Comparison of ENCODE assay signal across 18 cellular contexts in the genomic region with DNA sequence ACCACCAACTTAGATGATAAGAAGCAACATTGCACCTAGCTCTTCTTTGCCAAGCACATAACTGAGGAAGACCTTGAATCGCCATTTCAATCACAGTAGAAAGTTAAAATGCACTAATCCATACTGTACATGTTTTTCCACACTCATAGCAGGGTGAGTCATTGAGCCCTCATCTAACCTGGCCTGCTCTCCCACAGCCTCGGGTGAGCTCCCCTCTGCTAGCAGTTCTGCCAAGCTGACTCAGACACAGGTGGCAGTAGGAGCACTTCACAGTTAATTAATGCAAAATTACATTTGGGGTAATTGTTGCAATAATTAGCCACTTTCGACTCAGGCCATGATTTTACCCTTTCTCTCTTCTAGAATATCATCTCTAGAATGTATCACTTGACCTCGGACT.
DNase-seq lines count a peak whose midpoint lies in the region; ATAC-seq and TF ChIP-seq lines count a peak whose summit lies in the region.
"Had no signal": no experiment of that assay in that cellular context is flagged by ENCODE, and none has a peak within 500 bp of the region (broad histone marks: within the 10 kb centered on the region; RNA-seq: fewer than 3 reads in every experiment).

No MANE protein-coding gene starts in this region.

- CTCF ChIA-PET in mammary epithelial cell (lab: Charles Lee; ENCODE audit: low non-redundant PET) = no interaction called here
- CTCF ChIA-PET in SK-N-SH (lab: Yijun Ruan, JAX) = no interaction called here

- H3K9me2 ChIP-seq in SK-N-SH = no peaks in the 10 kb centered on the region

- dilution Hi-C loops in mammary epithelial cell (cut with HindIII; ENCODE audit: low sequenced_read_pairs) = no loop called here

- H3K9me3 ChIP-seq in mammary epithelial cell (replicated peaks; ENCODE audit: insufficient read depth, low read length) (no peaks in the 10 kb centered on the region), SK-N-SH (no peaks in the 10 kb centered on the region), upper lobe of right lung (no peaks in the 10 kb centered on the region), psoas muscle (no peaks in the 10 kb centered on the region)
- H3K9me3 ChIP-seq: BLaER1, heart left ventricle, left lung, ovary, uterus had no signal

- H3K27me3 ChIP-seq in mammary epithelial cell (ENCODE audit: insufficient read depth, low read length) (no peaks in the 10 kb centered on the region), SK-N-SH (ENCODE audit: insufficient read depth) (no peaks in the 10 kb centered on the region), upper lobe of right lung (no peaks in the 10 kb centered on the region), psoas muscle (ENCODE audit: insufficient read depth in 3 of 3, low read length in 2 of 3) (no peaks in the 10 kb centered on the region)
- H3K27me3 ChIP-seq: BLaER1, heart left ventricle, left lung, ovary, uterus had no signal

- no peak overlapping the region for H3K4me3 Mint-ChIP-seq in nephron progenitor cell
- H3K4me3 Mint-ChIP-seq: activated naive CD8-positive, alpha-beta T cell treated with anti-CD3 and anti-CD28 coated beads for 36 hours; T-helper 1 cell treated with Interleukin-12 subunit alpha and Interleukin-12 subunit beta and Interleukin-4 antibody, amounts not matched to agents 30 μg/mL and 1 μg/mL, for 36 hours had no signal

- peaks cover 3% of the 10 kb centered on the region for H3K27me3 Mint-ChIP-seq in nephron progenitor cell (ENCODE audit: low read depth, poor library complexity)
- H3K27me3 Mint-ChIP-seq: activated naive CD8-positive, alpha-beta T cell treated with anti-CD3 and anti-CD28 coated beads for 36 hours had no signal

- in situ Hi-C loops in mammary epithelial cell (cut with MboI; ENCODE audit: low sequenced_read_pairs in 2 of 2) = loop anchor here in 1 of 2 donors (25.0 kb wide), 1 partner anchor 639 kb away; no protein-coding TSS in a partner anchor

- no peaks in the 10 kb centered on the region for H3K79me2 ChIP-seq in mammary epithelial cell (ENCODE audit: insufficient read depth, low read length)
- H3K79me2 ChIP-seq in SK-N-SH (ENCODE audit: insufficient read depth) = no peaks in the 10 kb centered on the region

- H3K4me2 ChIP-seq in mammary epithelial cell (ENCODE audit: insufficient read depth, low read depth, low read length) (no peak overlapping the region), SK-N-SH (no peak overlapping the region)
- H3K4me2 ChIP-seq: BLaER1 had no signal

- H2AFZ ChIP-seq in mammary epithelial cell (ENCODE audit: low read depth, low read length) (no peak overlapping the region), SK-N-SH (ENCODE audit: low read depth) (no peak overlapping the region)

- H3K27ac ChIP-seq in mammary epithelial cell (ENCODE audit: insufficient read depth, low read depth, low read length) = no peak overlapping the region
- H3K27ac ChIP-seq in SK-N-SH (ENCODE audit: low read depth in 2 of 2, low read length in 1 of 2) = no peak overlapping the region
- H3K27ac ChIP-seq in upper lobe of right lung = no peak overlapping the region
- no peak overlapping the region for H3K27ac ChIP-seq in psoas muscle
- H3K27ac ChIP-seq: BLaER1, heart left ventricle, left lung, ovary, uterus had no signal

- no peaks in the 10 kb centered on the region for H3K4me1 Mint-ChIP-seq in nephron progenitor cell
- H3K4me1 Mint-ChIP-seq: activated naive CD8-positive, alpha-beta T cell treated with anti-CD3 and anti-CD28 coated beads for 36 hours had no signal

- H3K9ac ChIP-seq in mammary epithelial cell (ENCODE audit: insufficient read depth, low read length) (no peak overlapping the region), SK-N-SH (no peak overlapping the region)
- H3K9ac ChIP-seq: BLaER1 had no signal

- H3K4me1 ChIP-seq in mammary epithelial cell (ENCODE audit: insufficient read depth, low read length) = peaks cover 8% of the 10 kb centered on the region
- no peaks in the 10 kb centered on the region for H3K4me1 ChIP-seq in SK-N-SH (ENCODE audit: control insufficient read depth in 1 of 2, insufficient read depth in 2 of 2, low read depth in 1 of 2, low read length in 1 of 2)
- H3K4me1 ChIP-seq in upper lobe of right lung = no peaks in the 10 kb centered on the region
- H3K4me1 ChIP-seq in psoas muscle = no peaks in the 10 kb centered on the region
- H3K4me1 ChIP-seq: BLaER1, heart left ventricle, left lung, uterus had no signal

- BruUV-seq in mammary epithelial cell (replicated peaks; lab: Mats Ljungman, UMichigan) = no TSS peak

- H3K9me3 Mint-ChIP-seq in nephron progenitor cell = no peaks in the 10 kb centered on the region
- H3K9me3 Mint-ChIP-seq: T-helper 1 cell treated with Interleukin-12 subunit alpha and Interleukin-12 subunit beta and Interleukin-4 antibody, amounts not matched to agents 30 μg/mL and 1 μg/mL, for 36 hours had no signal

- ATAC-seq in upper lobe of right lung (no peak), psoas muscle (no peak), HG02588 (IDR thresholded peaks at IDR 0.05; ENCODE audit: unreplicated experiment) (no peak)
- ATAC-seq: heart left ventricle, left lung had no signal

- H3K36me3 Mint-ChIP-seq in nephron progenitor cell (ENCODE audit: low read depth) = peaks cover 9% of the 10 kb centered on the region
- H3K36me3 Mint-ChIP-seq: activated naive CD8-positive, alpha-beta T cell treated with anti-CD3 and anti-CD28 coated beads for 36 hours had no signal

- H3K4me3 ChIP-seq in mammary epithelial cell (replicated peaks in 1 of 3; ENCODE audit: insufficient read depth in 1 of 3, low read depth in 2 of 3, low read length in 3 of 3) (no peak overlapping the region), SK-N-SH (ENCODE audit: low read depth in 2 of 2, low read length in 1 of 2) (no peak overlapping the region), upper lobe of right lung (no peak overlapping the region), psoas muscle (no peak overlapping the region)
- H3K4me3 ChIP-seq: BLaER1, heart left ventricle, left lung, ovary, uterus had no signal

- no peak for TF ChIP-seq EP300 in SK-N-SH (IDR thresholded peaks at IDR 0.05; ENCODE audit: borderline replicate concordance in 1 of 2, low read depth in 1 of 2, low read length in 1 of 2)

- intact Hi-C loops in mammary epithelial cell (cut with micrococcal nuclease) (no loop called here), upper lobe of right lung (cut with DNase I) (no loop called here), psoas muscle (cut with DNase I) (no loop called here)

- no peak for TF ChIP-seq CTCF in mammary epithelial cell (conservative IDR thresholded peaks at IDR 0.05 in 1 of 2, IDR thresholded peaks at IDR 0.05 in 1 of 2; ENCODE audit: extremely low read depth in 1 of 2, insufficient read depth in 1 of 2, low read depth in 1 of 2, low read length in 2 of 2)
- TF ChIP-seq CTCF in nephron progenitor cell (IDR thresholded peaks at IDR 0.05) = no peak
- no peak for TF ChIP-seq CTCF in SK-N-SH (IDR thresholded peaks at IDR 0.05)
- no peak for TF ChIP-seq CTCF in upper lobe of right lung (IDR thresholded peaks at IDR 0.05)
- TF ChIP-seq CTCF in psoas muscle (IDR thresholded peaks at IDR 0.05) = no peak

- TF ChIP-seq RAD21 in SK-N-SH (IDR thresholded peaks at IDR 0.05; ENCODE audit: low read length) = no peak

- WGBS in mammary epithelial cell (ENCODE audit: low coverage, missing lambda C conversion rate) = 63% methylated on average over 4 of the region's 4 CpGs
- 29% methylated on average over 4 of the region's 4 CpGs for WGBS in SK-N-SH (ENCODE audit: low lambda C conversion rate)
- 69 to 77% (median 73%) methylated on average over 4 of the region's 4 CpGs for WGBS in psoas muscle, 3 donors

- H3K27ac Mint-ChIP-seq in nephron progenitor cell = peak overlapping the region; percentile 7
- H3K27ac Mint-ChIP-seq: activated naive CD8-positive, alpha-beta T cell treated with anti-CD3 and anti-CD28 coated beads for 36 hours; T-helper 1 cell treated with Interleukin-12 subunit alpha and Interleukin-12 subunit beta and Interleukin-4 antibody, amounts not matched to agents 30 μg/mL and 1 μg/mL, for 36 hours had no signal

- H4K20me1 ChIP-seq in mammary epithelial cell (ENCODE audit: insufficient read depth, low read length) (no peaks in the 10 kb centered on the region), SK-N-SH (ENCODE audit: insufficient read depth) (no peaks in the 10 kb centered on the region)
- H4K20me1 ChIP-seq: BLaER1 had no signal

- no peaks in the 10 kb centered on the region for H3F3A ChIP-seq in SK-N-SH (replicated peaks; ENCODE audit: insufficient read depth)

- DNase-seq in ELR (ENCODE audit: low read depth) (peak; percentile 33), NCI-H1436 treated with DMSO at 0.1 percent for 48 hours (lab: John Stamatoyannopoulos, UW) (peak; percentile 48), mammary epithelial cell (peak; percentile 57), nephron progenitor cell (no peak), SK-N-SH (no peak), upper lobe of right lung (no peak), psoas muscle (no peak)
- DNase-seq: activated naive CD8-positive, alpha-beta T cell treated with anti-CD3 and anti-CD28 coated beads for 36 hours; H7; heart left ventricle; left lung; NCI-H510A treated with DMSO at 0.1 percent for 48 hours; ovary; stimulated activated naive CD4-positive, alpha-beta T cell treated with Interleukin-2 at 50 U/mL for 16 hours; uterus had no signal

- POLR2A ChIA-PET in SK-N-SH (lab: Yijun Ruan, JAX) = no interaction called here

- H3K36me3 ChIP-seq in mammary epithelial cell (ENCODE audit: insufficient read depth, low read length) = no peaks in the 10 kb centered on the region
- H3K36me3 ChIP-seq in SK-N-SH (replicated peaks in 1 of 2; ENCODE audit: control insufficient read depth in 1 of 2, insufficient read depth in 2 of 2, low read length in 1 of 2) = no peaks in the 10 kb centered on the region
- H3K36me3 ChIP-seq in upper lobe of right lung = no peaks in the 10 kb centered on the region
- H3K36me3 ChIP-seq in psoas muscle (ENCODE audit: insufficient read depth in 1 of 2, low read depth in 1 of 2) = no peaks in the 10 kb centered on the region
- H3K36me3 ChIP-seq: BLaER1, heart left ventricle, left lung, ovary, uterus had no signal

TF ChIP-seq in SK-N-SH, 30 proteins besides CTCF, POLR2A, EP300 and RAD21:
- TF ChIP-seq TEAD4 (IDR thresholded peaks at IDR 0.05; ENCODE audit: borderline replicate concordance, insufficient read depth) = no peak

Comparison
In these comparisons a context has a peak if more than half of its experiments do, and no peak if none do; other contexts are left out.
1. DNase-seq: peak in ELR (single experiment), NCI-H1436 treated with DMSO at 0.1 percent for 48 hours (single experiment) and mammary epithelial cell (single experiment); none in nephron progenitor cell (single experiment), SK-N-SH (single experiment), upper lobe of right lung (single experiment) and psoas muscle (0 of 2).